In genomic region chr17:77836557-77837041, GRCh38 we compare ENCODE assay signal across 10 cellular contexts.
A peak's percentile ranks its signal among the peaks of the same experiment; 100 is the strongest.
DNase-seq lines count a peak whose midpoint lies in the region; ATAC-seq and TF ChIP-seq lines count a peak whose summit lies in the region.
"Had no signal": no experiment of that assay in that cellular context is flagged by ENCODE, and none has a peak within 500 bp of the region (broad histone marks: within the 10 kb centered on the region; RNA-seq: fewer than 3 reads in every experiment).

No MANE protein-coding gene starts in this region.

- H3K4me1 Mint-ChIP-seq in activated T-cell treated with anti-CD3 and anti-CD28 coated beads, Interleukin-2, amount 50 U/mL, for 4 hours (ENCODE audit: low read depth): peaks cover 33% of the 10 kb centered on the region
- peaks cover 48% of the 10 kb centered on the region for H3K4me1 Mint-ChIP-seq in stimulated activated effector memory CD8-positive, alpha-beta T cell treated with anti-CD3 and anti-CD28 coated beads, Interleukin-12 subunit alpha, Interleukin-12 subunit beta, amount 100 ng/mL, for 72 hours

- no peak overlapping the region for H3K4me3 Mint-ChIP-seq in activated T-cell treated with anti-CD3 and anti-CD28 coated beads, Interleukin-2, amount 50 U/mL, for 4 hours
- H3K4me3 Mint-ChIP-seq in stimulated activated effector memory CD8-positive, alpha-beta T cell treated with anti-CD3 and anti-CD28 coated beads, Interleukin-12 subunit alpha, Interleukin-12 subunit beta, amount 100 ng/mL, for 72 hours: no peak overlapping the region

- H3K36me3 Mint-ChIP-seq in activated T-cell treated with anti-CD3 and anti-CD28 coated beads, Interleukin-2, amount 50 U/mL, for 4 hours (ENCODE audit: insufficient read depth): peaks cover 2% of the 10 kb centered on the region
- peaks cover 5% of the 10 kb centered on the region for H3K36me3 Mint-ChIP-seq in stimulated activated effector memory CD8-positive, alpha-beta T cell treated with anti-CD3 and anti-CD28 coated beads, Interleukin-12 subunit alpha, Interleukin-12 subunit beta, amount 100 ng/mL, for 72 hours

- peak; percentile 92 to 93 for ATAC-seq in activated T-cell treated with anti-CD3 and anti-CD28 coated beads, Interleukin-2, amount 50 U/mL, for 4 hours
- ATAC-seq in stimulated activated effector memory CD8-positive, alpha-beta T cell treated with anti-CD3 and anti-CD28 coated beads, Interleukin-12 subunit alpha, Interleukin-12 subunit beta, amount 100 ng/mL, for 72 hours: peak; percentile 94
- ATAC-seq in GM18868 (IDR thresholded peaks at IDR 0.05; ENCODE audit: unreplicated experiment): no peak

- DNase-seq in activated naive CD4-positive, alpha-beta T cell treated with Interleukin-2 at 50 U/mL for 16 hours: peak; percentile 48
- DNase-seq in activated naive CD4-positive, alpha-beta T cell (lab: John Stamatoyannopoulos, UW): no peak
- no peak for DNase-seq in activated T-cell treated with anti-CD3 and anti-CD28 coated beads, Interleukin-2, amount 50 U/mL, for 4 hours
- peak; percentile 55 for DNase-seq in fibroblast of the aortic adventitia (ENCODE audit: low read depth)
- peak in 1 of 2 donors; percentile 69 for DNase-seq in stimulated activated effector memory CD8-positive, alpha-beta T cell treated with anti-CD3 and anti-CD28 coated beads, Interleukin-12 subunit alpha, Interleukin-12 subunit beta, amount 100 ng/mL, for 72 hours (ENCODE audit: low spot score in 2 of 2)
- DNase-seq in SKM-1 (lab: John Stamatoyannopoulos, UW; ENCODE audit: unreplicated experiment): no peak
- no peak for DNase-seq in superior temporal gyrus (ENCODE audit: extremely low spot score)
- DNase-seq: adrenal gland had no signal

- peak overlapping the region; percentile 60 for H3K27ac Mint-ChIP-seq in stimulated activated effector memory CD8-positive, alpha-beta T cell treated with anti-CD3 and anti-CD28 coated beads, Interleukin-12 subunit alpha, Interleukin-12 subunit beta, amount 100 ng/mL, for 72 hours

- no peak overlapping the region for H3K4me3 ChIP-seq in fibroblast of the aortic adventitia (ENCODE audit: low read depth, low read length)
- H3K4me3 ChIP-seq: adrenal gland; BLaER1 treated with 17β-estradiol and CSF1 and Interleukin-3, amounts not matched to agents 10 nM and 100 nM had no signal

- no peaks in the 10 kb centered on the region for H3K27me3 Mint-ChIP-seq in activated T-cell treated with anti-CD3 and anti-CD28 coated beads, Interleukin-2, amount 50 U/mL, for 4 hours (ENCODE audit: low read depth)

- TF ChIP-seq CTCF in fibroblast of the aortic adventitia (IDR thresholded peaks at IDR 0.05; ENCODE audit: insufficient read depth, low read length): no peak

- H3K9me3 Mint-ChIP-seq in activated T-cell treated with anti-CD3 and anti-CD28 coated beads, Interleukin-2, amount 50 U/mL, for 4 hours: no peaks in the 10 kb centered on the region
- H3K9me3 Mint-ChIP-seq in stimulated activated effector memory CD8-positive, alpha-beta T cell treated with anti-CD3 and anti-CD28 coated beads, Interleukin-12 subunit alpha, Interleukin-12 subunit beta, amount 100 ng/mL, for 72 hours: no peaks in the 10 kb centered on the region

Comparison
In these comparisons a context has a peak if more than half of its experiments do, and no peak if none do; other contexts are left out.
1. DNase-seq: peak in activated naive CD4-positive, alpha-beta T cell treated with Interleukin-2 at 50 U/mL for 16 hours (single experiment) and fibroblast of the aortic adventitia (single experiment); none in activated naive CD4-positive, alpha-beta T cell (0 of 4), activated T-cell treated with anti-CD3 and anti-CD28 coated beads, Interleukin-2, amount 50 U/mL, for 4 hours (single experiment), SKM-1 (single experiment) and superior temporal gyrus (single experiment).